9 cellular contexts compared by ENCODE assay signal in the genomic region with DNA sequence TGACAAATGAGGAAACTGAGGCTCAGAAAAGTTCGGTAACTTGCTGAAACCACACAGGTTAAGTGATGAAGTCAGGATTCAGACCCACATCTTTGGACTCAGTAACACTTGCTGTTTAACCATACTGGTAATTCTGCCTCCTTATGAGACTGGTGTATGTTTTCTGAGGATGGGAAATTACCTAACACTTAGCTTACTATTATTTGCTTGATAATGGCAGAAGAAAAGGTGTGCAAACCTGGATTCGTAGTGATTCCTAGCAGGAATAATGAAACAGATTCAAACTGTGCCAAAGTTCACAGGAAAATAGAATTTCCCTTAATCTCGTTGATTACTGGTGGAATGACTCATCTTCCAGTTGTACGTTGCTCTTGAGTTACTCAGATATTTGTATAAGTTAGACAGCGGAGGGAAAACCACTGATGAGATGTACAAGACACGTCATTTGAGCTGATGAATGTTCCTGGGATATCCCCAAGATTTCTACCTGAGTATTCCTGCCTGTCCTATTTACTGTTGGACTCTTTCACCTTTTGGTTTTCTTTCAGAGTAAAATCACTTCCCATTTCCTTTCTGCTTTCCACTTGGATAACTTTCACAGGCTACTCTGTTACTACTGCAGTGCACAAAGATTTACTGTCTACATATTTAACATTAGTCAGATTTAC. TPM values are rescaled to one million over a fixed set of nuclear protein-coding genes. Genes with fewer than 3 reads are reported as not detected.
DNase-seq lines count a peak whose midpoint lies in the region; ATAC-seq and TF ChIP-seq lines count a peak whose summit lies in the region.
"Had no signal": no experiment of that assay in that cellular context is flagged by ENCODE, and none has a peak within 500 bp of the region (broad histone marks: within the 10 kb centered on the region; RNA-seq: fewer than 3 reads in every experiment).

No MANE protein-coding gene starts in this region.

- intact Hi-C loops in thyroid gland (cut with DNase I): no loop called here

- H2BK5ac ChIP-seq in trophoblast cell (ENCODE audit: low read depth, low read length, poor library complexity): no peak overlapping the region

- H3K23ac ChIP-seq in trophoblast cell (ENCODE audit: low read length): no peak overlapping the region

- no peak for ATAC-seq in HG02884 (IDR thresholded peaks at IDR 0.05; ENCODE audit: unreplicated experiment)

- H3K4ac ChIP-seq in trophoblast cell (ENCODE audit: low read depth, low read length): no peak overlapping the region

- H3K4me3 ChIP-seq in trophoblast cell (ENCODE audit: low read depth, low read length) (no peak overlapping the region), thyroid gland (replicated peaks in 1 of 3) (no peak overlapping the region)
- H3K4me3 ChIP-seq: esophagus muscularis mucosa had no signal

- no peak for TF ChIP-seq CTCF in endothelial cell (IDR thresholded peaks at IDR 0.05; ENCODE audit: unreplicated experiment)
- TF ChIP-seq CTCF in thyroid gland (IDR thresholded peaks at IDR 0.05): no peak

- no CpG with 5 or more reads among the region's 6 CpGs for WGBS in trophoblast cell (ENCODE audit: extremely low coverage, insufficient coverage, insufficient read length)
- WGBS in thyroid gland, 2 donors: 77 to 89% methylated on average over 6 of the region's 6 CpGs

- no peaks in the 10 kb centered on the region for H3K27me3 ChIP-seq in trophoblast cell (ENCODE audit: insufficient read depth, low read length)
- H3K27me3 ChIP-seq in thyroid gland: no peaks in the 10 kb centered on the region
- H3K27me3 ChIP-seq: esophagus muscularis mucosa had no signal

- H4K91ac ChIP-seq in trophoblast cell (ENCODE audit: low read depth, low read length): no peak overlapping the region

- DNase-seq in EL: peak; percentile 91
- peak; percentile 82 for DNase-seq in NCI-H460 (ENCODE audit: extremely low read depth, low read depth)
- no peak for DNase-seq in endothelial cell (ENCODE audit: low spot score)
- peak; percentile 72 to 98 for DNase-seq in trophoblast cell
- no peak for DNase-seq in Kasumi-1 (lab: John Stamatoyannopoulos, UW)
- no peak for DNase-seq in thyroid gland
- no peak for DNase-seq in D341Med (ENCODE audit: low spot score)

- H3K18ac ChIP-seq in trophoblast cell (ENCODE audit: low read length): no peak overlapping the region

- no peaks in the 10 kb centered on the region for H3K36me3 Mint-ChIP-seq in endothelial cell (ENCODE audit: low read depth, unreplicated experiment)

- H3K4me1 ChIP-seq in trophoblast cell (ENCODE audit: control insufficient read depth in 1 of 2, insufficient read depth in 2 of 2, low read length in 2 of 2) (peaks cover 0 to 4% of the 10 kb centered on the region in 2 experiments), thyroid gland (peaks cover 0 to 7% of the 10 kb centered on the region in 2 donors)

- no peaks in the 10 kb centered on the region for H3K79me1 ChIP-seq in trophoblast cell (ENCODE audit: low read length)

- H3K9ac ChIP-seq in trophoblast cell (ENCODE audit: low read length): no peak overlapping the region

- no peak overlapping the region for H2BK12ac ChIP-seq in trophoblast cell (ENCODE audit: low read length)

- H3K27ac ChIP-seq in trophoblast cell (ENCODE audit: low read depth, low read length) (no peak overlapping the region), thyroid gland (no peak overlapping the region)
- H3K27ac ChIP-seq: esophagus muscularis mucosa had no signal

- no peak overlapping the region for H4K8ac ChIP-seq in trophoblast cell (ENCODE audit: low read depth, low read length)

- no peaks in the 10 kb centered on the region for H3K9me3 Mint-ChIP-seq in endothelial cell (ENCODE audit: unreplicated experiment)

- H3K9me3 ChIP-seq in trophoblast cell (ENCODE audit: insufficient read depth, low read depth, low read length) (no peaks in the 10 kb centered on the region), thyroid gland (no peaks in the 10 kb centered on the region)
- H3K9me3 ChIP-seq: esophagus muscularis mucosa had no signal

- H3K79me2 ChIP-seq in trophoblast cell (ENCODE audit: control insufficient read depth, insufficient read depth, low read length, poor library complexity): no peaks in the 10 kb centered on the region

- no peak overlapping the region for H2AK5ac ChIP-seq in trophoblast cell (ENCODE audit: low read length)

- no peak for TF ChIP-seq POLR2A in thyroid gland (IDR thresholded peaks at IDR 0.05)

- H3K27ac Mint-ChIP-seq in endothelial cell (ENCODE audit: unreplicated experiment): peak overlapping the region; percentile 89

- H3K4me3 Mint-ChIP-seq in endothelial cell (ENCODE audit: unreplicated experiment): peak overlapping the region; percentile 10

- peaks cover 65% of the 10 kb centered on the region for H3K4me1 Mint-ChIP-seq in endothelial cell (ENCODE audit: unreplicated experiment)

- H2BK120ac ChIP-seq in trophoblast cell (ENCODE audit: insufficient read depth, low read length, poor library complexity): no peak overlapping the region

- no peak overlapping the region for H2AFZ ChIP-seq in trophoblast cell (ENCODE audit: insufficient read depth, low read length, poor library complexity)

- no peaks in the 10 kb centered on the region for H3K27me3 Mint-ChIP-seq in endothelial cell (ENCODE audit: unreplicated experiment)

- no peak overlapping the region for H3K4me2 ChIP-seq in trophoblast cell (ENCODE audit: low read length)

- H4K12ac ChIP-seq in trophoblast cell (ENCODE audit: low read depth, low read length): no peak overlapping the region

- H3K14ac ChIP-seq in trophoblast cell (ENCODE audit: low read length): no peak overlapping the region

- H3K36me3 ChIP-seq in trophoblast cell (ENCODE audit: control insufficient read depth in 1 of 2, insufficient read depth in 2 of 2, low read length in 2 of 2) (no peaks in the 10 kb centered on the region), thyroid gland (no peaks in the 10 kb centered on the region)

RNA-seq across cellular contexts. Expression of gene PRORP, which starts 37.5 kb away (rescaled TPM):
- 32.8 and 35.4 TPM in 2 replicates for total RNA-seq in NCI-H460 (2014; rRNA removed; shearing (Covaris generic))
- polyA plus RNA-seq in NCI-H460 (2014; cell fraction: nucleus; rRNA removed): 32.0 and 48.6 TPM in 2 replicates
- total RNA-seq in endothelial cell (ENCODE audit: unreplicated experiment) (56.6 TPM), thyroid gland (10 to 100 TPM; 23.6 to 45.4 (median 42.3) TPM)
- polyA plus RNA-seq in trophoblast cell (2013): 21.0 and 21.3 TPM in 2 replicates

RNA-seq across cellular contexts. Expression of gene PPP2R3C, which starts 38.1 kb away (rescaled TPM):
- 69.4 and 73.4 TPM in 2 replicates for total RNA-seq in NCI-H460 (2014; rRNA removed; shearing (Covaris generic))
- polyA plus RNA-seq in NCI-H460 (2014; cell fraction: nucleus; rRNA removed): 26.9 and 30.6 TPM in 2 replicates
- total RNA-seq in endothelial cell (ENCODE audit: unreplicated experiment): 29.1 TPM
- 18.2 and 19.0 TPM in 2 replicates for polyA plus RNA-seq in trophoblast cell (2013)
- 10 to 100 TPM; 15.1 to 31.0 (median 24.9) TPM for total RNA-seq in thyroid gland

Comparison
In these comparisons a context has a peak if more than half of its experiments do, and no peak if none do; other contexts are left out.
1. DNase-seq: peak in EL (single experiment), NCI-H460 (single experiment) and trophoblast cell (2 of 2); none in endothelial cell (single experiment), Kasumi-1 (0 of 2), thyroid gland (0 of 2) and D341Med (single experiment).